In the genomic region with DNA sequence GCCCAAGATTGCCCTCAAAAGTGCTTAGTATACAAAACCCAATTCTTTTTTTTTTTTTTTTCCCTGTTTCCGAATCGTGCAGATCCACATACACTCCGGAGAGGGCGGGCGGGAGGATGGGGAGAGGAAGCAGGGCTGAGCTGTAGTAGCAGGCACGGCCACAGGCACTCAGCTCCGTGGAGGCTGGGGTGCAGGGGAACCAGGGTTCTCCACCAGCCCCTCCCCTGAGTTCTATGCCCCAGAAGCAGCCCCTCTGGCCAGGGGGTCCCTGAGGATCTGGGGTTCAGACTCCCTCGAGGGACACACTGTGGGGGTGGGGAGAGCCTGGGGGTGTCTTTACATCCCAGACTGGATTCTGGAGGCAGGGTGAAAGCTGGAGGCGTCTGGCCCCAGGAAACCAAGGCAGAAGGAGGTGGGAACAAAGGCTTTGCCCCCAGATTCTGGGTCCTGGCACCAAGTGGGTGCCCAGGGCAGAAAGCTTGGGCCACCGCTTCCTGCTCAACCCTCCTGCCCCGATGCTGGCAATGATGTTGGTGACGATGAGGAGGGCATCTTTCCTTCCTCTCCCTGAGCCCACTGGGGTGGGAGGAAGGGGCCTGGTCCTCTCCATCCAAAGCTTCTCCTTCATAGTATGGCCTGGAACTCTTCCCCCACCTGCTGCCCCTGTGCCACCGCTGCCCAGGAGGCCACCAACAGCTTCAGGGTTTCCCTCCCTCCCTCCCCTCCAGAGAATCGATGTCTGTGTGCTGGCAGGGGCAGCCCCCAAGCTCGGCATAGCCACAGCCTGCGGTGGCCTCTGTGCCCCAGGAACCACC, we compare ENCODE assay signal across 28 cellular contexts.
DNase-seq lines count a peak whose midpoint lies in the region; ATAC-seq and TF ChIP-seq lines count a peak whose summit lies in the region.
"Had no signal": no experiment of that assay in that cellular context is flagged by ENCODE, and none has a peak within 500 bp of the region (broad histone marks: within the 10 kb centered on the region; RNA-seq: fewer than 3 reads in every experiment).

No MANE protein-coding gene starts in this region.

- peaks cover 12% of the 10 kb centered on the region for H3K27me3 Mint-ChIP-seq in neural progenitor cell (ENCODE audit: insufficient read depth, low read depth)
- H3K27me3 Mint-ChIP-seq: activated naive CD4-positive, alpha-beta T cell treated with anti-CD3 and anti-CD28 coated beads, Interleukin-2, amount 50 U/mL, for 24 hours had no signal

- no peaks in the 10 kb centered on the region for H4K20me1 ChIP-seq in neural progenitor cell (ENCODE audit: low read depth)

- H3K4me2 ChIP-seq in neural progenitor cell, result no peak overlapping the region

- no peaks in the 10 kb centered on the region for H3K36me3 ChIP-seq in neural progenitor cell
- H3K36me3 ChIP-seq: cardiac muscle cell, neutrophil had no signal

- no peak for TF ChIP-seq CTCF in neural progenitor cell (IDR thresholded peaks at IDR 0.05)

- peak; percentile 22 for DNase-seq in activated CD4-positive, CD25-positive, alpha-beta regulatory T cell treated with anti-CD3 and anti-CD28 coated beads, Interleukin-2, amount 50 U/mL, for 72 hours
- DNase-seq in D341Med (ENCODE audit: low spot score) (peak; percentile 19), SK-N-DZ (ENCODE audit: low spot score) (peak; percentile 66), neural progenitor cell (ENCODE audit: low spot score) (no peak), midbrain (lab: John Stamatoyannopoulos, UW) (no peak), SIG-M5 treated with dmso at 0.1 percent for 504 hours (lab: John Stamatoyannopoulos, UW; ENCODE audit: unreplicated experiment) (no peak)
- DNase-seq in activated T-cell treated with anti-CD3 and anti-CD28 coated beads, Interleukin-2, amount 50 U/mL, for 1 hour, result no peak
- DNase-seq: activated CD4-positive, alpha-beta T cell treated with anti-CD3 and anti-CD28 coated beads, Interleukin-2, amount 10 ng/mL, durations not matched to agents 24 days and 14 days; activated CD8-positive, alpha-beta memory T cell treated with anti-CD3 and anti-CD28 coated beads, Interleukin-2, amount 10 ng/mL, durations not matched to agents 7 days and 5 days; AML-193; COR-L47; DMS79 treated with DMSO at 0.1 percent for 48 hours; H9; kidney glomerular epithelial cell; NCI-H2029 treated with DMSO at 0.1 percent for 48 hours; NCI-H345; NCI-H774; SHP77; substantia nigra; T-helper 1 cell had no signal

- H3K27ac Mint-ChIP-seq in neural progenitor cell, result peak overlapping the region; percentile 24
- H3K27ac Mint-ChIP-seq: activated CD4-positive, alpha-beta T cell treated with anti-CD3 and anti-CD28 coated beads, Interleukin-2, amount 10 ng/mL, durations not matched to agents 24 days and 14 days; activated CD8-positive, alpha-beta memory T cell treated with anti-CD3 and anti-CD28 coated beads, Interleukin-2, amount 10 ng/mL, durations not matched to agents 7 days and 5 days; activated naive CD4-positive, alpha-beta T cell treated with anti-CD3 and anti-CD28 coated beads, Interleukin-2, amount 50 U/mL, for 24 hours; H9 had no signal

- no peak overlapping the region for H2AFZ ChIP-seq in neural progenitor cell (replicated peaks)

- no peak overlapping the region for H3K4me3 ChIP-seq in neural progenitor cell
- H3K4me3 ChIP-seq: cardiac muscle cell, GM12878, lung had no signal

- H3K4me1 ChIP-seq in neural progenitor cell, result peaks cover 37% of the 10 kb centered on the region

- H3F3A ChIP-seq in neural progenitor cell (ENCODE audit: low read depth), result peaks cover 31% of the 10 kb centered on the region

- H3K27me3 ChIP-seq in neural progenitor cell, result no peaks in the 10 kb centered on the region
- H3K27me3 ChIP-seq: cardiac muscle cell had no signal

- H3K4me1 Mint-ChIP-seq in neural progenitor cell, result peaks cover 52% of the 10 kb centered on the region

- H3K36me3 Mint-ChIP-seq in neural progenitor cell, result no peaks in the 10 kb centered on the region
- H3K36me3 Mint-ChIP-seq: activated CD8-positive, alpha-beta memory T cell treated with anti-CD3 and anti-CD28 coated beads, Interleukin-2, amount 10 ng/mL, durations not matched to agents 7 days and 5 days; activated naive CD4-positive, alpha-beta T cell treated with anti-CD3 and anti-CD28 coated beads, Interleukin-2, amount 50 U/mL, for 24 hours had no signal

- no peak overlapping the region for H3K27ac ChIP-seq in neural progenitor cell
- H3K27ac ChIP-seq: cardiac muscle cell, HL-60, neutrophil had no signal

- no peaks in the 10 kb centered on the region for H3K9me3 Mint-ChIP-seq in neural progenitor cell
- H3K9me3 Mint-ChIP-seq: activated CD4-positive, alpha-beta T cell treated with anti-CD3 and anti-CD28 coated beads, Interleukin-2, amount 10 ng/mL, durations not matched to agents 24 days and 14 days; activated naive CD4-positive, alpha-beta T cell treated with anti-CD3 and anti-CD28 coated beads, Interleukin-2, amount 50 U/mL, for 24 hours; H9 had no signal

- ATAC-seq in activated CD4-positive, CD25-positive, alpha-beta regulatory T cell treated with anti-CD3 and anti-CD28 coated beads, Interleukin-2, amount 50 U/mL, for 24 hours, result no peak
- ATAC-seq: activated CD8-positive, alpha-beta memory T cell treated with anti-CD3 and anti-CD28 coated beads, Interleukin-2, amount 10 ng/mL, durations not matched to agents 7 days and 5 days; GM12878; HepG2 had no signal

- no peaks in the 10 kb centered on the region for H3K79me2 ChIP-seq in neural progenitor cell (ENCODE audit: low read depth)

- no peak overlapping the region for H3K9ac ChIP-seq in neural progenitor cell

- peak overlapping the region; percentile 29 for H3K4me3 Mint-ChIP-seq in neural progenitor cell
- H3K4me3 Mint-ChIP-seq: activated CD4-positive, alpha-beta T cell treated with anti-CD3 and anti-CD28 coated beads, Interleukin-2, amount 10 ng/mL, durations not matched to agents 24 days and 14 days; activated CD8-positive, alpha-beta memory T cell treated with anti-CD3 and anti-CD28 coated beads, Interleukin-2, amount 10 ng/mL, durations not matched to agents 7 days and 5 days; activated naive CD4-positive, alpha-beta T cell treated with anti-CD3 and anti-CD28 coated beads, Interleukin-2, amount 50 U/mL, for 24 hours; H9 had no signal

- H3K9me3 ChIP-seq in neural progenitor cell (ENCODE audit: low read depth), result no peaks in the 10 kb centered on the region
- H3K9me3 ChIP-seq: neutrophil had no signal

Comparison
In these comparisons a context has a peak if more than half of its experiments do, and no peak if none do; other contexts are left out.
1. DNase-seq: peak in activated CD4-positive, CD25-positive, alpha-beta regulatory T cell treated with anti-CD3 and anti-CD28 coated beads, Interleukin-2, amount 50 U/mL, for 72 hours (single experiment), D341Med (single experiment) and SK-N-DZ (single experiment); none in neural progenitor cell (single experiment), activated T-cell treated with anti-CD3 and anti-CD28 coated beads, Interleukin-2, amount 50 U/mL, for 1 hour (single experiment), midbrain (single experiment) and SIG-M5 treated with dmso at 0.1 percent for 504 hours (single experiment).